9 cellular contexts compared by ENCODE assay signal in the genomic region with DNA sequence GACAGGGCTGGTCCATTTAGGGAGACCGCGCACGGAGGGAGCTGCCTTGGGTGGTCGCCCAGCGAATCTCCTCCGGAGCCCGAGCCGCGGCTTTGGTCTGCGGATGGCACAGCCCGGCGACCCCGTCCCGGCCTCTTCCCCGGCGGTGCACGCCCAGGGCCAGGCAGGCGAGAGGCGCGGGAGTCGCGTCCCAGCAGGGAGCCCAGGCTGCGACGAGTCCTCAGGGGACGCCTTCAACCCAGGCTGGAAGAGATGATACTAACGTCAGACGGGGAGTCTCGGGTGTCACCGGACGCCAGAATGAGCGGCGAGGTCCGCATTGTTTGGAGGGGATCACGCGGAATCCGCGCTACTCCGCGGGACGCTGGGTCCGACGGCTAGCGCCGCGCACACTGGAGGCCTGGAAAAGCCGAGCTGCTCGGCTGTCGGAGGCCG. TPM values are rescaled to one million over a fixed set of nuclear protein-coding genes. Genes with fewer than 3 reads are reported as not detected.
DNase-seq lines count a peak whose midpoint lies in the region; ATAC-seq and TF ChIP-seq lines count a peak whose summit lies in the region.
"Had no signal": no experiment of that assay in that cellular context is flagged by ENCODE, and none has a peak within 500 bp of the region (broad histone marks: within the 10 kb centered on the region; RNA-seq: fewer than 3 reads in every experiment).

No MANE protein-coding gene starts in this region.

- peaks cover 33 to 67% (median 53%) of the 10 kb centered on the region in 5 donors for H3K27me3 Mint-ChIP-seq in naive thymus-derived CD8-positive, alpha-beta T cell

- no peak overlapping the region for H3K27ac Mint-ChIP-seq in naive thymus-derived CD8-positive, alpha-beta T cell

- H3K27ac ChIP-seq in coronary artery: no peak overlapping the region
- H3K27ac ChIP-seq: epithelial cell of prostate had no signal

- no peak for TF ChIP-seq CTCF in coronary artery (IDR thresholded peaks at IDR 0.05)

- peak; percentile 29 to 51 for ATAC-seq in naive thymus-derived CD8-positive, alpha-beta T cell
- no peak for ATAC-seq in GM18907 (IDR thresholded peaks at IDR 0.05; ENCODE audit: unreplicated experiment)
- ATAC-seq in HG02763 (IDR thresholded peaks at IDR 0.05; ENCODE audit: unreplicated experiment): no peak

- no peaks in the 10 kb centered on the region for H3K9me3 Mint-ChIP-seq in naive thymus-derived CD8-positive, alpha-beta T cell

- peaks cover 0 to 20% (median 15%) of the 10 kb centered on the region in 4 donors for H3K4me1 Mint-ChIP-seq in naive thymus-derived CD8-positive, alpha-beta T cell

- H3K36me3 Mint-ChIP-seq in naive thymus-derived CD8-positive, alpha-beta T cell: no peaks in the 10 kb centered on the region

- POLR2A ChIA-PET in naive thymus-derived CD8-positive, alpha-beta T cell (lab: Charles Lee): no interaction called here

- peak overlapping the region; percentile 76 for H3K4me3 ChIP-seq in coronary artery

- H3K4me3 Mint-ChIP-seq in naive thymus-derived CD8-positive, alpha-beta T cell: peak overlapping the region; percentile 74 to 84 (median 80)

- peak; percentile 18 for DNase-seq in stimulated activated CD4-positive, alpha-beta T cell treated with anti-CD3 and anti-CD28 coated beads, Interleukin-15, amount 100 ng/mL, for 24 hours
- DNase-seq in stimulated activated CD4-positive, alpha-beta T cell treated with anti-CD3 and anti-CD28 coated beads, Interleukin-4, amount 100 ng/mL, for 4 hours: no peak
- DNase-seq in coronary artery (ENCODE audit: low spot score) (no peak), LoVo (ENCODE audit: low spot score) (no peak), NCI-H1417 (lab: John Stamatoyannopoulos, UW) (no peak)
- peak in 1 of 10 donors; percentile 11 for DNase-seq in naive thymus-derived CD8-positive, alpha-beta T cell

RNA-seq across cellular contexts. Expression of a gene that starts 0.9 kb away (rescaled TPM):
- total RNA-seq in naive thymus-derived CD8-positive, alpha-beta T cell: 1 to 10 TPM in 1 of 2 experiments, under 1 TPM in 1; 0.88 to 2.0 TPM
- polyA plus RNA-seq in naive thymus-derived CD8-positive, alpha-beta T cell: under 1 TPM; 0.12 to 0.81 (median 0.49) TPM

Comparison
In these comparisons a context has a peak if more than half of its experiments do, and no peak if none do; other contexts are left out.
1. ATAC-seq: peak in naive thymus-derived CD8-positive, alpha-beta T cell (2 of 2); none in GM18907 (single experiment) and HG02763 (single experiment).